ENCODE assay signal across 1 cellular context in genomic region chr19:1653300-1653628, GRCh38.
TF ChIP-seq lines count a peak whose summit lies in the region.

No MANE protein-coding gene starts in this region.

TF ChIP-seq in K562, 482 proteins besides CTCF, POLR2A, EP300 and RAD21 (continued from another document and continues in another):
- TF ChIP-seq ZNF609 (CRISPR knock-in tag; IDR thresholded peaks at IDR 0.05; ENCODE audit: borderline replicate concordance) (0 out of 2 replicates have a peak, but pooled peaks have one; percentile 62), NBN (IDR thresholded peaks at IDR 0.05; ENCODE audit: low read depth) (peak; percentile 21), ZNF740 (CRISPR knock-in tag; IDR thresholded peaks at IDR 0.05) (peak; percentile 71), ZNF740 (tag; IDR thresholded peaks at IDR 0.05) (no peak), ZBTB26 (CRISPR knock-in tag; IDR thresholded peaks at IDR 0.05) (no peak), TBL1XR1 (IDR thresholded peaks at IDR 0.05; ENCODE audit: low read length in 2 of 2) (0 out of 4 replicates have a peak, but pooled peaks of 1 of the 2 experiments have one; percentile 40), HIVEP1 (CRISPR knock-in tag; IDR thresholded peaks at IDR 0.05) (0 out of 2 replicates have a peak, but pooled peaks have one; percentile 33), ZNF146 (CRISPR knock-in tag; IDR thresholded peaks at IDR 0.05; ENCODE audit: unreplicated experiment) (no peak), KDM5B (IDR thresholded peaks at IDR 0.05; ENCODE audit: insufficient replicate concordance, low read depth, low read length) (no peak), RBFOX2 (IDR thresholded peaks at IDR 0.05; ENCODE audit: low read depth, low read length) (peak; percentile 69), GTF2E2 (tag; IDR thresholded peaks at IDR 0.05) (peak; percentile 89), ELF2 (CRISPR knock-in tag; IDR thresholded peaks at IDR 0.05) (0 out of 2 replicates have a peak, but pooled peaks have one; percentile 63), ZNF274 (IDR thresholded peaks at IDR 0.05; ENCODE audit: borderline replicate concordance, low read depth, low read length) (no peak), GTF3C2 (IDR thresholded peaks at IDR 0.05; ENCODE audit: borderline replicate concordance, extremely low read depth, insufficient read length) (peak; percentile 66), ZZZ3 (IDR thresholded peaks at IDR 0.05) (no peak), HNRNPLL (IDR thresholded peaks at IDR 0.05; ENCODE audit: low read depth, low read length, poor library complexity, severe bottlenecking) (peak; percentile 6), E2F5 (CRISPR knock-in tag; IDR thresholded peaks at IDR 0.05) (no peak), POLR2H (tag; IDR thresholded peaks at IDR 0.05; ENCODE audit: low read depth) (peak; percentile 67), AFF4 (CRISPR knock-in tag; IDR thresholded peaks at IDR 0.05) (peak; percentile 86; the same call in 1 of the 2 replicates), KAT7 (CRISPR knock-in tag; IDR thresholded peaks at IDR 0.05; ENCODE audit: borderline replicate concordance) (0 out of 2 replicates have a peak, but pooled peaks have one; percentile 13), POLR3A (IDR thresholded peaks at IDR 0.05; ENCODE audit: borderline replicate concordance, extremely low read depth, insufficient read depth, insufficient read length) (peak; percentile 62), CHD4 (IDR thresholded peaks at IDR 0.05; ENCODE audit: insufficient read depth, insufficient replicate concordance, low read depth, low read length, poor library complexity, severe bottlenecking) (peak; percentile 90), ZNF592 (IDR thresholded peaks at IDR 0.05) (peak; percentile 45; the same call in 1 of the 2 replicates), CSDE1 (IDR thresholded peaks at IDR 0.05) (no peak), LCOR (CRISPR knock-in tag; IDR thresholded peaks at IDR 0.05) (peak; percentile 38; the same call in 1 of the 2 replicates), HNRNPUL1 (IDR thresholded peaks at IDR 0.05; ENCODE audit: low read length) (no peak), DMBX1 (CRISPR knock-in tag; IDR thresholded peaks at IDR 0.05; ENCODE audit: borderline replicate concordance) (peak; percentile 49; the same call in 1 of the 2 replicates), ZNF311 (CRISPR knock-in tag; IDR thresholded peaks at IDR 0.05) (0 out of 2 replicates have a peak, but pooled peaks have one; percentile 34), NONO (IDR thresholded peaks at IDR 0.05; ENCODE audit: low read depth in 2 of 2, low read length in 1 of 2) (0 out of 4 replicates have a peak, but pooled peaks of 1 of the 2 experiments have one; percentile 56), ZNF239 (CRISPR knock-in tag; IDR thresholded peaks at IDR 0.05) (peak; percentile 7; the same call in 1 of the 2 replicates), GTF2F1 (IDR thresholded peaks at IDR 0.05; ENCODE audit: low read depth, low read length) (no peak), PRDM10 (IDR thresholded peaks at IDR 0.05; ENCODE audit: partially characterized antibody) (peak; percentile 11)
